In genomic region chr1:15825800-15826199, GRCh38 we compare ENCODE assay signal across 17 cellular contexts. TPM values are rescaled to one million over a fixed set of nuclear protein-coding genes. Genes with fewer than 3 reads are reported as not detected.
DNase-seq lines count a peak whose midpoint lies in the region; ATAC-seq and TF ChIP-seq lines count a peak whose summit lies in the region.
"Had no signal": no experiment of that assay in that cellular context is flagged by ENCODE, and none has a peak within 500 bp of the region (broad histone marks: within the 10 kb centered on the region; RNA-seq: fewer than 3 reads in every experiment).

No MANE protein-coding gene starts in this region.

- POLR2A ChIA-PET in HEK293T (lab: Yijun Ruan, JAX): interaction anchor here (1.3 kb wide), 1 partner anchor 8 kb away, joined by 4 read pairs; no protein-coding TSS in a partner anchor

- peak; percentile 64 for DNase-seq in A172 (ENCODE audit: low spot score)
- no peak for DNase-seq in HEK293T (ENCODE audit: extremely low spot score)
- peak; percentile 41 for DNase-seq in choroid plexus epithelial cell (ENCODE audit: low read depth)
- DNase-seq in NOMO-1 treated with DMSO at 0.1 percent for 48 hours (lab: John Stamatoyannopoulos, UW; ENCODE audit: unreplicated experiment): no peak
- no peak for DNase-seq in activated CD4-positive, alpha-beta T cell treated with anti-CD3 and anti-CD28 coated beads, Interleukin-2, amount 10 ng/mL, durations not matched to agents 24 days and 14 days
- DNase-seq in hypothalamus (lab: John Stamatoyannopoulos, UW): no peak
- DNase-seq: activated CD4-positive, alpha-beta T cell treated with anti-CD3 and anti-CD28 coated beads for 36 hours; activated naive CD4-positive, alpha-beta T cell treated with Interleukin-2 at 50 U/mL for 16 hours; NCI-H1694 treated with DMSO at 0.1 percent for 48 hours; posterior cingulate gyrus; SHP77; small intestine had no signal

- intact Hi-C loops in activated CD4-positive, alpha-beta T cell treated with anti-CD3 and anti-CD28 coated beads, Interleukin-2, amount 10 ng/mL, durations not matched to agents 24 days and 14 days (cut with micrococcal nuclease): no loop called here

- peaks cover 5% of the 10 kb centered on the region for H3K36me3 Mint-ChIP-seq in nephron (ENCODE audit: low read depth)
- H3K36me3 Mint-ChIP-seq in activated CD4-positive, alpha-beta T cell treated with anti-CD3 and anti-CD28 coated beads, Interleukin-2, amount 10 ng/mL, durations not matched to agents 24 days and 14 days (ENCODE audit: low read depth): no peaks in the 10 kb centered on the region

- no peaks in the 10 kb centered on the region for H3K27me3 Mint-ChIP-seq in nephron (ENCODE audit: low read depth)
- no peaks in the 10 kb centered on the region for H3K27me3 Mint-ChIP-seq in activated CD4-positive, alpha-beta T cell treated with anti-CD3 and anti-CD28 coated beads, Interleukin-2, amount 10 ng/mL, durations not matched to agents 24 days and 14 days
- H3K27me3 Mint-ChIP-seq: activated CD4-positive, alpha-beta T cell treated with anti-CD3 and anti-CD28 coated beads for 36 hours had no signal

- no peak overlapping the region for H3K4me3 ChIP-seq in choroid plexus epithelial cell (ENCODE audit: low read depth, low read length)
- H3K4me3 ChIP-seq: A549 had no signal

- TF ChIP-seq CTCF in choroid plexus epithelial cell (conservative IDR thresholded peaks at IDR 0.05; ENCODE audit: low read depth, low read length): no peak
- TF ChIP-seq CTCF in nephron (IDR thresholded peaks at IDR 0.05; ENCODE audit: unreplicated experiment in 3 of 3): no peak

- CTCF ChIA-PET in HEK293T (lab: Yijun Ruan, JAX): interaction anchor here (0.6 to 0.9 kb wide), 2 partner anchors 51 to 207 kb away, joined by 3 read pairs; no protein-coding TSS in a partner anchor

- H3K27ac Mint-ChIP-seq in nephron: peak overlapping the region in 2 of 3 experiments; percentile 12 to 40
- no peak overlapping the region for H3K27ac Mint-ChIP-seq in activated CD4-positive, alpha-beta T cell treated with anti-CD3 and anti-CD28 coated beads, Interleukin-2, amount 10 ng/mL, durations not matched to agents 24 days and 14 days
- H3K27ac Mint-ChIP-seq: activated CD4-positive, alpha-beta T cell treated with anti-CD3 and anti-CD28 coated beads for 36 hours; T-helper 2 cell treated with Interferon-gamma antibody and Interleukin-4, amounts not matched to agents 5 μg/mL and 100 μg/mL, for 36 hours had no signal

- ATAC-seq in HG02885 (IDR thresholded peaks at IDR 0.05; ENCODE audit: poor library complexity, unreplicated experiment): no peak
- ATAC-seq: activated CD4-positive, alpha-beta T cell treated with anti-CD3 and anti-CD28 coated beads for 36 hours; esophagus mucosa had no signal

- H3K4me1 Mint-ChIP-seq in nephron: peaks cover 29% of the 10 kb centered on the region
- H3K4me1 Mint-ChIP-seq in activated CD4-positive, alpha-beta T cell treated with anti-CD3 and anti-CD28 coated beads, Interleukin-2, amount 10 ng/mL, durations not matched to agents 24 days and 14 days: peaks cover 10% of the 10 kb centered on the region

- no peaks in the 10 kb centered on the region for H3K9me3 Mint-ChIP-seq in nephron
- H3K9me3 Mint-ChIP-seq in activated CD4-positive, alpha-beta T cell treated with anti-CD3 and anti-CD28 coated beads, Interleukin-2, amount 10 ng/mL, durations not matched to agents 24 days and 14 days: no peaks in the 10 kb centered on the region
- H3K9me3 Mint-ChIP-seq: T-helper 2 cell treated with Interferon-gamma antibody and Interleukin-4, amounts not matched to agents 5 μg/mL and 100 μg/mL, for 36 hours had no signal

- H3K4me3 Mint-ChIP-seq in nephron: no peak overlapping the region
- H3K4me3 Mint-ChIP-seq in activated CD4-positive, alpha-beta T cell treated with anti-CD3 and anti-CD28 coated beads, Interleukin-2, amount 10 ng/mL, durations not matched to agents 24 days and 14 days: no peak overlapping the region
- H3K4me3 Mint-ChIP-seq: activated CD4-positive, alpha-beta T cell treated with anti-CD3 and anti-CD28 coated beads for 36 hours; T-helper 2 cell treated with Interferon-gamma antibody and Interleukin-4, amounts not matched to agents 5 μg/mL and 100 μg/mL, for 36 hours had no signal

TF ChIP-seq in HEK293T, 16 proteins besides CTCF, POLR2A, EP300 and RAD21:
- TF ChIP-seq ELF4 (IDR thresholded peaks at IDR 0.05) (no peak), ZNF384 (IDR thresholded peaks at IDR 0.05) (peak; percentile 71; the same call in 1 of the 2 replicates)

RNA-seq across cellular contexts. Expression of gene UQCRHL, which starts 18.4 kb away (rescaled TPM):
- 0.84 and 1.5 TPM in 2 replicates for total RNA-seq in A172 (2014; rRNA removed; shearing (Covaris generic))
- total RNA-seq in activated CD4-positive, alpha-beta T cell treated with anti-CD3 and anti-CD28 coated beads, Interleukin-2, amount 10 ng/mL, durations not matched to agents 24 days and 14 days: 1.5 TPM in 2 replicates

RNA-seq across cellular contexts. Expression of gene SPEN, which starts 21.7 kb away (rescaled TPM):
- 6.9 and 15.8 TPM in 2 replicates for total RNA-seq in A172 (2014; rRNA removed; shearing (Covaris generic))
- 89.1 and 94.1 TPM in 2 replicates for total RNA-seq in activated CD4-positive, alpha-beta T cell treated with anti-CD3 and anti-CD28 coated beads, Interleukin-2, amount 10 ng/mL, durations not matched to agents 24 days and 14 days

Comparison
In these comparisons a context has a peak if more than half of its experiments do, and no peak if none do; other contexts are left out.
1. DNase-seq: peak in A172 (single experiment) and choroid plexus epithelial cell (single experiment); none in HEK293T (single experiment), NOMO-1 treated with DMSO at 0.1 percent for 48 hours (single experiment), activated CD4-positive, alpha-beta T cell treated with anti-CD3 and anti-CD28 coated beads, Interleukin-2, amount 10 ng/mL, durations not matched to agents 24 days and 14 days (single experiment) and hypothalamus (0 of 51).